In genomic region chr2:79604748-79605147, GRCh38 we compare ENCODE assay signal across 9 cellular contexts.
"Had no signal": no experiment of that assay in that cellular context is flagged by ENCODE, and none has a peak within 500 bp of the region (broad histone marks: within the 10 kb centered on the region; RNA-seq: fewer than 3 reads in every experiment).

No MANE protein-coding gene starts in this region.

- H3K27ac Mint-ChIP-seq: HFFc6, IgD-negative memory B cell had no signal

- H2AFZ ChIP-seq: GM23248 had no signal

- FAIRE-seq: HepG2 had no signal

- H3K9ac ChIP-seq: GM23248 had no signal

- H3K36me3 Mint-ChIP-seq: IgD-negative memory B cell had no signal

- ATAC-seq: HCT116, HepG2 had no signal

- H3K9me3 ChIP-seq: HAP-1 had no signal

- H3K4me1 Mint-ChIP-seq: IgD-negative memory B cell had no signal

- DNase-seq: GM23248, GOT3, H7, HFFc6 had no signal

- H3K4me1 ChIP-seq: HAP-1 had no signal

- H3K4me3 Mint-ChIP-seq: HFFc6, IgD-negative memory B cell had no signal

- H3K9me3 Mint-ChIP-seq: HFFc6 had no signal

- H3K27me3 Mint-ChIP-seq: IgD-negative memory B cell had no signal

- H3K27ac ChIP-seq: GM23248, HL-60 had no signal

- H3K4me3 ChIP-seq: GM23248, HAP-1 had no signal

- H3K36me3 ChIP-seq: HAP-1 had no signal
